22 cellular contexts compared by ENCODE assay signal in genomic region chr2:37226863-37227262, GRCh38. TPM values are rescaled to one million over a fixed set of nuclear protein-coding genes. Genes with fewer than 3 reads are reported as not detected.
DNase-seq lines count a peak whose midpoint lies in the region; ATAC-seq and TF ChIP-seq lines count a peak whose summit lies in the region.
"Had no signal": no experiment of that assay in that cellular context is flagged by ENCODE, and none has a peak within 500 bp of the region (broad histone marks: within the 10 kb centered on the region; RNA-seq: fewer than 3 reads in every experiment).

No MANE protein-coding gene starts in this region.

- no peak for ATAC-seq in stimulated activated naive CD8-positive, alpha-beta T cell treated with anti-CD3 and anti-CD28 coated beads, Interleukin-15, amount 100 ng/mL, for 72 hours
- ATAC-seq: left lobe of liver, pancreas had no signal

- H3K27me3 Mint-ChIP-seq in activated naive CD8-positive, alpha-beta T cell: no peaks in the 10 kb centered on the region
- no peaks in the 10 kb centered on the region for H3K27me3 Mint-ChIP-seq in activated naive CD8-positive, alpha-beta T cell treated with anti-CD3 and anti-CD28 coated beads for 36 hours
- H3K27me3 Mint-ChIP-seq in endodermal cell (ENCODE audit: insufficient read depth): no peaks in the 10 kb centered on the region
- H3K27me3 Mint-ChIP-seq in stimulated activated naive CD8-positive, alpha-beta T cell treated with anti-CD3 and anti-CD28 coated beads, Interleukin-15, amount 100 ng/mL, for 72 hours: no peaks in the 10 kb centered on the region
- H3K27me3 Mint-ChIP-seq: activated B cell treated with CpG ODN at 0.5 μM for 24 hours; CD8-positive, alpha-beta memory T cell had no signal

- H3K27me3 ChIP-seq in HUES64 (ENCODE audit: insufficient read depth, low read length): no peaks in the 10 kb centered on the region
- no peaks in the 10 kb centered on the region for H3K27me3 ChIP-seq in endodermal cell (ENCODE audit: control insufficient read depth, insufficient read depth, low read length, poor library complexity, severe bottlenecking)
- H3K27me3 ChIP-seq: colonic mucosa, pancreas had no signal

- no peak for DNase-seq in activated naive CD8-positive, alpha-beta T cell treated with anti-CD3 and anti-CD28 coated beads for 36 hours
- DNase-seq in endodermal cell (peak; percentile 63), UCSD-AML1 (lab: John Stamatoyannopoulos, UW; ENCODE audit: unreplicated experiment) (no peak), cerebellar cortex (ENCODE audit: low spot score) (no peak), pons (ENCODE audit: low spot score) (no peak)
- no peak for DNase-seq in stimulated activated naive CD8-positive, alpha-beta T cell treated with anti-CD3 and anti-CD28 coated beads, Interleukin-15, amount 100 ng/mL, for 72 hours
- DNase-seq: activated B cell treated with CpG ODN at 0.5 μM for 24 hours; CD8-positive, alpha-beta memory T cell; colonic mucosa; DMS79; KG1; NCI-H1930; pancreas; Right ventricle myocardium superior; stimulated activated CD4-positive, alpha-beta T cell treated with anti-CD3 and anti-CD28 coated beads, Interleukin-1b, Interleukin-23, amount 100 ng/mL, for 48 hours had no signal

- H3K27ac ChIP-seq in HUES64 (ENCODE audit: low read depth, low read length) (peak overlapping the region; percentile 94), endodermal cell (ENCODE audit: low read depth, low read length) (no peak overlapping the region)
- H3K27ac ChIP-seq: colonic mucosa, pancreas had no signal

- H3K36me3 Mint-ChIP-seq in activated naive CD8-positive, alpha-beta T cell: peaks cover 29% of the 10 kb centered on the region
- H3K36me3 Mint-ChIP-seq in activated naive CD8-positive, alpha-beta T cell treated with anti-CD3 and anti-CD28 coated beads for 36 hours: peaks cover 54% of the 10 kb centered on the region
- peaks cover 33% of the 10 kb centered on the region for H3K36me3 Mint-ChIP-seq in endodermal cell (ENCODE audit: low read depth)

- WGBS in HUES64: 45% methylated on average over 4 of the region's 4 CpGs
- 71% methylated on average over 4 of the region's 4 CpGs; no CpG with 5 or more reads in 1 of the 2 experiments for WGBS in endodermal cell (ENCODE audit: insufficient coverage in 1 of 2, insufficient read length in 1 of 2), 2 experiments

- H3K4me3 ChIP-seq in HUES64 (ENCODE audit: low read length): peak overlapping the region; percentile 41
- peak overlapping the region; percentile 62 for H3K4me3 ChIP-seq in endodermal cell (ENCODE audit: low read length)
- H3K4me3 ChIP-seq: colonic mucosa, pancreas had no signal

- no peaks in the 10 kb centered on the region for H3K9me3 ChIP-seq in HUES64 (ENCODE audit: insufficient read depth, low read depth, low read length)
- no peaks in the 10 kb centered on the region for H3K9me3 ChIP-seq in endodermal cell (ENCODE audit: control insufficient read depth, low read length)
- H3K9me3 ChIP-seq: colonic mucosa, pancreas had no signal

- 0 out of 2 replicates have a peak overlapping the region, but pooled peaks have one; percentile 19 for H3K9ac ChIP-seq in HUES64 (ENCODE audit: low read depth, low read length)
- H3K9ac ChIP-seq in endodermal cell (ENCODE audit: extremely low read depth, low read length, poor library complexity, severe bottlenecking): peak overlapping the region; percentile 1

- H3K4me3 Mint-ChIP-seq in activated naive CD8-positive, alpha-beta T cell: peak overlapping the region; percentile 71
- H3K4me3 Mint-ChIP-seq in activated naive CD8-positive, alpha-beta T cell treated with anti-CD3 and anti-CD28 coated beads for 36 hours: no peak overlapping the region
- peak overlapping the region; percentile 39 for H3K4me3 Mint-ChIP-seq in endodermal cell
- H3K4me3 Mint-ChIP-seq in stimulated activated naive CD8-positive, alpha-beta T cell treated with anti-CD3 and anti-CD28 coated beads, Interleukin-15, amount 100 ng/mL, for 72 hours: peak overlapping the region; percentile 2 to 63
- H3K4me3 Mint-ChIP-seq: activated B cell treated with CpG ODN at 0.5 μM for 24 hours; T-helper 1 cell treated with Interleukin-12 subunit alpha and Interleukin-12 subunit beta and Interleukin-4 antibody, amounts not matched to agents 30 μg/mL and 1 μg/mL, for 36 hours had no signal

- peak; percentile 36 for TF ChIP-seq CTCF in endodermal cell (conservative IDR thresholded peaks at IDR 0.05)

- H3K4me1 Mint-ChIP-seq in activated naive CD8-positive, alpha-beta T cell (ENCODE audit: low read depth): peaks cover 66% of the 10 kb centered on the region
- peaks cover 53% of the 10 kb centered on the region for H3K4me1 Mint-ChIP-seq in activated naive CD8-positive, alpha-beta T cell treated with anti-CD3 and anti-CD28 coated beads for 36 hours
- peaks cover 26% of the 10 kb centered on the region for H3K4me1 Mint-ChIP-seq in endodermal cell
- peaks cover 61% of the 10 kb centered on the region for H3K4me1 Mint-ChIP-seq in stimulated activated naive CD8-positive, alpha-beta T cell treated with anti-CD3 and anti-CD28 coated beads, Interleukin-15, amount 100 ng/mL, for 72 hours

- H3K27ac Mint-ChIP-seq in activated naive CD8-positive, alpha-beta T cell: no peak overlapping the region
- no peak overlapping the region for H3K27ac Mint-ChIP-seq in activated naive CD8-positive, alpha-beta T cell treated with anti-CD3 and anti-CD28 coated beads for 36 hours
- H3K27ac Mint-ChIP-seq in endodermal cell: peak overlapping the region; percentile 56
- H3K27ac Mint-ChIP-seq in stimulated activated naive CD8-positive, alpha-beta T cell treated with anti-CD3 and anti-CD28 coated beads, Interleukin-15, amount 100 ng/mL, for 72 hours: no peak overlapping the region
- H3K27ac Mint-ChIP-seq: activated B cell treated with CpG ODN at 0.5 μM for 24 hours; T-helper 1 cell treated with Interleukin-12 subunit alpha and Interleukin-12 subunit beta and Interleukin-4 antibody, amounts not matched to agents 30 μg/mL and 1 μg/mL, for 36 hours had no signal

- H3K36me3 ChIP-seq in HUES64 (ENCODE audit: insufficient read depth, low read length) (peaks cover 71% of the 10 kb centered on the region), endodermal cell (ENCODE audit: control insufficient read depth, insufficient read depth, low read length) (peaks cover 53% of the 10 kb centered on the region)

- H3K4me1 ChIP-seq in HUES64 (ENCODE audit: insufficient read depth, low read length) (peaks cover 56% of the 10 kb centered on the region), endodermal cell (ENCODE audit: control insufficient read depth, insufficient read depth, low read length) (peaks cover 5% of the 10 kb centered on the region)
- H3K4me1 ChIP-seq: colonic mucosa had no signal

- H3K9me3 Mint-ChIP-seq in activated naive CD8-positive, alpha-beta T cell (ENCODE audit: low read depth): no peaks in the 10 kb centered on the region
- H3K9me3 Mint-ChIP-seq in activated naive CD8-positive, alpha-beta T cell treated with anti-CD3 and anti-CD28 coated beads for 36 hours: no peaks in the 10 kb centered on the region
- no peaks in the 10 kb centered on the region for H3K9me3 Mint-ChIP-seq in endodermal cell
- no peaks in the 10 kb centered on the region for H3K9me3 Mint-ChIP-seq in stimulated activated naive CD8-positive, alpha-beta T cell treated with anti-CD3 and anti-CD28 coated beads, Interleukin-15, amount 100 ng/mL, for 72 hours
- H3K9me3 Mint-ChIP-seq: activated B cell treated with CpG ODN at 0.5 μM for 24 hours; CD8-positive, alpha-beta memory T cell; T-helper 1 cell treated with Interleukin-12 subunit alpha and Interleukin-12 subunit beta and Interleukin-4 antibody, amounts not matched to agents 30 μg/mL and 1 μg/mL, for 36 hours had no signal

RNA-seq across cellular contexts. Expression of gene CEBPZ, which starts 4.5 kb away (rescaled TPM):
- 100 to 1,000 TPM; 102 to 119 TPM for total RNA-seq in activated naive CD8-positive, alpha-beta T cell treated with anti-CD3 and anti-CD28 coated beads for 36 hours
- 103 TPM for polyA plus RNA-seq in HUES64 (2013, experiment 1 of 2)
- polyA plus RNA-seq in HUES64 (2013, experiment 2 of 2): 104 TPM
- 10 to 100 TPM; 66.9 to 80.5 TPM for total RNA-seq in endodermal cell
- polyA plus RNA-seq in endodermal cell (2013, experiment 1 of 2): 35.9 TPM
- polyA plus RNA-seq in endodermal cell (2013, experiment 2 of 2): 35.8 TPM

RNA-seq across cellular contexts. Expression of gene NDUFAF7, which starts 4.6 kb away (rescaled TPM):
- 10 to 100 TPM; 20.9 to 21.3 TPM for total RNA-seq in activated naive CD8-positive, alpha-beta T cell treated with anti-CD3 and anti-CD28 coated beads for 36 hours
- polyA plus RNA-seq in HUES64 (2013, experiment 1 of 2): 26.4 TPM
- 23.3 TPM for polyA plus RNA-seq in HUES64 (2013, experiment 2 of 2)
- 10 to 100 TPM; 41.4 to 54.4 TPM for total RNA-seq in endodermal cell
- polyA plus RNA-seq in endodermal cell (2013, experiment 1 of 2): 26.2 TPM
- polyA plus RNA-seq in endodermal cell (2013, experiment 2 of 2): 18.2 TPM

RNA-seq across cellular contexts. Expression of gene CEBPZOS, which starts 30.6 kb away (rescaled TPM):
- total RNA-seq in activated naive CD8-positive, alpha-beta T cell treated with anti-CD3 and anti-CD28 coated beads for 36 hours: 10 to 100 TPM; 37.3 to 38.8 TPM
- 9.5 TPM for polyA plus RNA-seq in HUES64 (2013, experiment 1 of 2)
- polyA plus RNA-seq in HUES64 (2013, experiment 2 of 2): 12.9 TPM
- 10 to 100 TPM in 1 of 2 donors, 1 to 10 TPM in 1; 4.4 to 11.8 TPM for total RNA-seq in endodermal cell
- 11.6 TPM for polyA plus RNA-seq in endodermal cell (2013, experiment 1 of 2)
- polyA plus RNA-seq in endodermal cell (2013, experiment 2 of 2): 13.3 TPM

RNA-seq across cellular contexts. Expression of gene SULT6B1, which starts 38.4 kb away (rescaled TPM):
- not detected for total RNA-seq in activated naive CD8-positive, alpha-beta T cell treated with anti-CD3 and anti-CD28 coated beads for 36 hours
- polyA plus RNA-seq in HUES64 (2013, experiment 1 of 2): not detected
- polyA plus RNA-seq in HUES64 (2013, experiment 2 of 2): not detected
- not detected for total RNA-seq in endodermal cell
- polyA plus RNA-seq in endodermal cell (2013, experiment 1 of 2): not detected
- polyA plus RNA-seq in endodermal cell (2013, experiment 2 of 2): not detected
- total RNA-seq: activated B cell treated with CpG ODN at 0.5 μM for 24 hours; CD8-positive, alpha-beta memory T cell; colonic mucosa; fibroblast of villous mesenchyme; left lobe of liver; NCI-H460; pancreas; Right ventricle myocardium superior; ureter had no signal
- polyA plus RNA-seq: CD8-positive, alpha-beta memory T cell; pancreas had no signal
